Comparison of ENCODE assay signal across 18 cellular contexts in genomic region chr7:22622386-22622785, GRCh38.
DNase-seq lines count a peak whose midpoint lies in the region; ATAC-seq, FAIRE-seq and TF ChIP-seq lines count a peak whose summit lies in the region.
"Had no signal": no experiment of that assay in that cellular context is flagged by ENCODE, and none has a peak within 500 bp of the region (broad histone marks: within the 10 kb centered on the region; RNA-seq: fewer than 3 reads in every experiment).

No MANE protein-coding gene starts in this region.

- peaks cover 2% of the 10 kb centered on the region; the same call in 1 of the 2 replicates for H3K9me3 ChIP-seq in K562 (replicated peaks; ENCODE audit: control insufficient read depth, insufficient read depth, low read depth, low read length)
- H3K9me3 ChIP-seq in CD8-positive, alpha-beta T cell (ENCODE audit: low read length), result peaks cover 4% of the 10 kb centered on the region

- H3K9me3 Mint-ChIP-seq in stimulated activated naive CD8-positive, alpha-beta T cell treated with anti-CD3 and anti-CD28 coated beads, Interleukin-15, amount 100 ng/mL, for 72 hours, result peaks cover 0 to 23% of the 10 kb centered on the region in 2 donors
- peaks cover 10% of the 10 kb centered on the region for H3K9me3 Mint-ChIP-seq in CD8-positive, alpha-beta T cell

- no peaks in the 10 kb centered on the region; a peak in 1 of 5 replicates for H3K4me1 ChIP-seq in K562 (replicated peaks in 1 of 2; ENCODE audit: control insufficient read depth in 2 of 2, insufficient read depth in 2 of 2, low read length in 2 of 2)
- no peaks in the 10 kb centered on the region for H3K4me1 ChIP-seq in CD8-positive, alpha-beta T cell (ENCODE audit: insufficient read depth, low read length)

- CTCF ChIA-PET in K562 (lab: Yijun Ruan, JAX; ENCODE audit: low intra/inter-chr PET ratio), result no interaction called here
- CTCF ChIA-PET in CD8-positive, alpha-beta T cell (lab: Charles Lee), result no interaction called here

- no peak for FAIRE-seq in K562 (lab: Jason Lieb, UNC)
- FAIRE-seq: G401.6 had no signal

- no peak overlapping the region for H3K4me3 Mint-ChIP-seq in stimulated activated naive CD8-positive, alpha-beta T cell treated with anti-CD3 and anti-CD28 coated beads, Interleukin-15, amount 100 ng/mL, for 72 hours
- H3K4me3 Mint-ChIP-seq in CD8-positive, alpha-beta T cell, result no peak overlapping the region
- H3K4me3 Mint-ChIP-seq: CD4-positive, CD25-positive, alpha-beta regulatory T cell; H9 had no signal

- no peaks in the 10 kb centered on the region for H3K36me3 Mint-ChIP-seq in CD8-positive, alpha-beta T cell
- H3K36me3 Mint-ChIP-seq: CD4-positive, CD25-positive, alpha-beta regulatory T cell had no signal

- H3K4me3 ChIP-seq in K562, result no peak overlapping the region
- H3K4me3 ChIP-seq in CD8-positive, alpha-beta T cell (ENCODE audit: low read depth, low read length), result no peak overlapping the region
- H3K4me3 ChIP-seq: BLaER1 treated with 17β-estradiol and CSF1 and Interleukin-3, amounts not matched to agents 10 nM and 100 nM; GM23248 had no signal

- intact Hi-C loops in K562 (cut with micrococcal nuclease), result no loop called here
- intact Hi-C loops in CD8-positive, alpha-beta T cell (cut with DNase I, micrococcal nuclease), result no loop called here

- no peaks in the 10 kb centered on the region; the same call in 2 of the 3 replicates for H3K36me3 ChIP-seq in K562 (ENCODE audit: control insufficient read depth, insufficient read depth, low read length)
- H3K36me3 ChIP-seq in CD8-positive, alpha-beta T cell (ENCODE audit: insufficient read depth, low read length), result no peaks in the 10 kb centered on the region

- H3K27ac ChIP-seq in K562 (ENCODE audit: extremely low read depth, low read depth, low read length), result no peak overlapping the region
- no peak overlapping the region for H3K27ac ChIP-seq in CD8-positive, alpha-beta T cell (ENCODE audit: low read depth, low read length)
- H3K27ac ChIP-seq: BLaER1 treated with 17β-estradiol and CSF1 and Interleukin-3, amounts not matched to agents 10 nM and 100 nM; GM23248 had no signal

- H4K20me1 ChIP-seq in K562 (replicated peaks; ENCODE audit: control insufficient read depth, insufficient read depth, low read length), result no peaks in the 10 kb centered on the region
- H4K20me1 ChIP-seq: BLaER1 treated with 17β-estradiol and CSF1 and Interleukin-3, amounts not matched to agents 10 nM and 100 nM had no signal

- no peaks in the 10 kb centered on the region for H3K9me1 ChIP-seq in K562 (ENCODE audit: control insufficient read depth, insufficient read depth, low read length)

- no peak overlapping the region for H3K27ac Mint-ChIP-seq in stimulated activated naive CD8-positive, alpha-beta T cell treated with anti-CD3 and anti-CD28 coated beads, Interleukin-15, amount 100 ng/mL, for 72 hours
- H3K27ac Mint-ChIP-seq in CD8-positive, alpha-beta T cell, result no peak overlapping the region
- H3K27ac Mint-ChIP-seq: CD4-positive, CD25-positive, alpha-beta regulatory T cell; H9 had no signal

- no TSS peak for BruUV-seq in K562 (replicated peaks; lab: Mats Ljungman, UMichigan)

- H3K79me2 ChIP-seq in K562 (ENCODE audit: control insufficient read depth, insufficient read depth, low read length), result no peaks in the 10 kb centered on the region

- no peak for TF ChIP-seq RAD21 in K562 (CRISPR knock-in tag; conservative IDR thresholded peaks at IDR 0.05 in 1 of 2, IDR thresholded peaks at IDR 0.05 in 1 of 2)

- POLR2A ChIA-PET in K562 (lab: Yijun Ruan, JAX), result interaction anchor here (1.0 kb wide), 1 partner anchor 17 kb away, joined by 4 read pairs; no protein-coding TSS in a partner anchor
- POLR2A ChIA-PET in CD8-positive, alpha-beta T cell (lab: Charles Lee), result no interaction called here

- in situ Hi-C loops in K562 (cut with MboI), result no loop called here

- no peak for DNase-seq in stimulated activated naive CD8-positive, alpha-beta T cell treated with anti-CD3 and anti-CD28 coated beads, Interleukin-15, amount 100 ng/mL, for 72 hours
- DNase-seq in stimulated activated naive CD8-positive, alpha-beta T cell treated with anti-CD3 and anti-CD28 coated beads, Interleukin-15, Interleukin-2, amounts not matched to agents 100 U/mL and 50 U/mL, for 24 hours, result no peak
- DNase-seq in K562 (ENCODE audit: extremely low read depth in 1 of 4, low spot score in 3 of 4) (no peak), erythroblast (lab: John Stamatoyannopoulos, UW) (no peak), DMS153 (lab: John Stamatoyannopoulos, UW) (no peak)
- DNase-seq in CD8-positive, alpha-beta T cell, result no peak
- DNase-seq: 8988T; Calu3; CD4-positive, CD25-positive, alpha-beta regulatory T cell; DMS 273 treated with DMSO at 0.1 percent for 48 hours; DMS79 treated with DMSO at 0.1 percent for 48 hours; EL; GM23248; H9; Karpas-422 had no signal

- H2AFZ ChIP-seq in K562 (ENCODE audit: low read depth, low read length), result no peak overlapping the region
- H2AFZ ChIP-seq: GM23248 had no signal

- no peak for TF ChIP-seq POLR2A in K562 (conservative IDR thresholded peaks at IDR 0.05)
- TF ChIP-seq POLR2A in erythroblast (IDR thresholded peaks at IDR 0.05; ENCODE audit: low read length), result no peak

- no peak overlapping the region for H3K9ac ChIP-seq in K562 (ENCODE audit: insufficient read depth in 1 of 2, low read depth in 2 of 2, low read length in 2 of 2)
- H3K9ac ChIP-seq: BLaER1 treated with 17β-estradiol and CSF1 and Interleukin-3, amounts not matched to agents 10 nM and 100 nM; GM23248 had no signal

- 100% methylated on average over 1 of the region's 1 CpG for WGBS in K562 (ENCODE audit: insufficient coverage, low coverage, missing lambda C conversion rate)

- H3K27me3 ChIP-seq in K562 (ENCODE audit: control insufficient read depth in 2 of 2, insufficient read depth in 2 of 2, low read length in 2 of 2), result no peaks in the 10 kb centered on the region
- H3K27me3 ChIP-seq in CD8-positive, alpha-beta T cell (ENCODE audit: insufficient read depth, low read length), result no peaks in the 10 kb centered on the region
- H3K27me3 ChIP-seq: BLaER1 treated with 17β-estradiol and CSF1 and Interleukin-3, amounts not matched to agents 10 nM and 100 nM had no signal

- peak; percentile 31 for ATAC-seq in stimulated activated naive CD8-positive, alpha-beta T cell treated with anti-CD3 and anti-CD28 coated beads, Interleukin-15, amount 100 ng/mL, for 72 hours
- ATAC-seq in stimulated activated naive CD8-positive, alpha-beta T cell treated with anti-CD3 and anti-CD28 coated beads, Interleukin-15, Interleukin-2, amounts not matched to agents 100 U/mL and 50 U/mL, for 24 hours, result no peak
- ATAC-seq in GM21619 (IDR thresholded peaks at IDR 0.05; ENCODE audit: unreplicated experiment), result peak; percentile 67
- no peak for ATAC-seq in K562
- ATAC-seq in CD8-positive, alpha-beta T cell, result no peak

- TF ChIP-seq EP300 in K562 (IDR thresholded peaks at IDR 0.05; ENCODE audit: low read length), result no peak

- no peak for TF ChIP-seq CTCF in K562 (IDR thresholded peaks at IDR 0.05 in 2 of 3, conservative IDR thresholded peaks at IDR 0.05 in 1 of 3; ENCODE audit: insufficient read depth in 2 of 3, low read depth in 1 of 3, low read length in 3 of 3)
- TF ChIP-seq CTCF in CD8-positive, alpha-beta T cell (IDR thresholded peaks at IDR 0.05), result no peak

- H3K4me1 Mint-ChIP-seq in stimulated activated naive CD8-positive, alpha-beta T cell treated with anti-CD3 and anti-CD28 coated beads, Interleukin-15, amount 100 ng/mL, for 72 hours, result peaks cover 13% of the 10 kb centered on the region
- no peaks in the 10 kb centered on the region for H3K4me1 Mint-ChIP-seq in CD8-positive, alpha-beta T cell (ENCODE audit: low read depth)
- H3K4me1 Mint-ChIP-seq: CD4-positive, CD25-positive, alpha-beta regulatory T cell; H9 had no signal

- H3K27me3 Mint-ChIP-seq in stimulated activated naive CD8-positive, alpha-beta T cell treated with anti-CD3 and anti-CD28 coated beads, Interleukin-15, amount 100 ng/mL, for 72 hours, result peaks cover 47% of the 10 kb centered on the region
- H3K27me3 Mint-ChIP-seq in CD8-positive, alpha-beta T cell (ENCODE audit: low read depth), result peaks cover 2% of the 10 kb centered on the region

- no peak overlapping the region for H3K4me2 ChIP-seq in K562 (ENCODE audit: insufficient read depth, low read length)

TF ChIP-seq in K562, 482 proteins besides CTCF, POLR2A, EP300 and RAD21:
- TF ChIP-seq TAF1 (IDR thresholded peaks at IDR 0.05; ENCODE audit: control insufficient read depth, extremely low read depth, insufficient read depth, low read length, severe bottlenecking) (no peak), C11orf30 (IDR thresholded peaks at IDR 0.05; ENCODE audit: low read depth) (0 out of 2 replicates have a peak, but pooled peaks have one; percentile 15), HMGXB4 (CRISPR knock-in tag; IDR thresholded peaks at IDR 0.05) (no peak), ZNF12 (CRISPR knock-in tag; IDR thresholded peaks at IDR 0.05) (no peak), DEAF1 (CRISPR knock-in tag; IDR thresholded peaks at IDR 0.05) (no peak), NONO (IDR thresholded peaks at IDR 0.05; ENCODE audit: low read depth in 2 of 2, low read length in 1 of 2) (no peak), NFE2L1 (tag; IDR thresholded peaks at IDR 0.05; ENCODE audit: borderline replicate concordance, low read depth) (no peak)

Comparison
In these comparisons a context has a peak if more than half of its experiments do, and no peak if none do; other contexts are left out.
1. ATAC-seq: peak in stimulated activated naive CD8-positive, alpha-beta T cell treated with anti-CD3 and anti-CD28 coated beads, Interleukin-15, amount 100 ng/mL, for 72 hours (single experiment) and GM21619 (single experiment); none in stimulated activated naive CD8-positive, alpha-beta T cell treated with anti-CD3 and anti-CD28 coated beads, Interleukin-15, Interleukin-2, amounts not matched to agents 100 U/mL and 50 U/mL, for 24 hours (single experiment), K562 (single experiment) and CD8-positive, alpha-beta T cell (single experiment).